1 cellular context compared by ENCODE assay signal in the genomic region with DNA sequence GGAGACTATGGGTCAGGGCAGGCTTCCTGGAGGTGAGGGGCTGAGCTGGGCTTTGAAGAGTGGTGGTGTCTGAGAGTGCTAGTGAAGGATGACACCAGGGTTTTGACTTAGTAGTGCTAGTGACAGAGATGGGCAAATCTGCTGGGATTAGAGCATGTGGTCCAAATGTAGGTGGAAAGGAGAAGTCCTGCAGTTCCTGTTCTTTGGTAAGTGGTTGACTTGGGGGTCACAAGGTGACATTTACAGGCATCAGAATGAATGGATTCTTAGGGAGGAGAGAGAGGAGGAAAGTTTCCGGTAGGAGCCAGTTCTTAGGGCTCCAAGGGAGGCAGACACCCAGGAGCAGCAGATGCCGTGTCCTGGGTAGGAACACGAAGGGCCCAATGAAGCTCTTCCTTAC.
TF ChIP-seq lines count a peak whose summit lies in the region.

No MANE protein-coding gene starts in this region.

TF ChIP-seq in HepG2, 621 proteins besides CTCF, POLR2A, EP300 and RAD21:
- no peak for TF ChIP-seq ZNF598 (CRISPR knock-in tag; IDR thresholded peaks at IDR 0.05; ENCODE audit: borderline replicate concordance)
- TF ChIP-seq NR2F1 (CRISPR knock-in tag; IDR thresholded peaks at IDR 0.05): no peak
- no peak for TF ChIP-seq ZNF766 (CRISPR knock-in tag; IDR thresholded peaks at IDR 0.05; ENCODE audit: borderline replicate concordance)
- TF ChIP-seq ARNT2 (CRISPR knock-in tag; IDR thresholded peaks at IDR 0.05; ENCODE audit: low read depth): no peak
- no peak for TF ChIP-seq GLI4 (CRISPR knock-in tag; IDR thresholded peaks at IDR 0.05; ENCODE audit: borderline replicate concordance)
- no peak for TF ChIP-seq ZSCAN30 (CRISPR knock-in tag; IDR thresholded peaks at IDR 0.05)
- no peak for TF ChIP-seq ZNF850 (CRISPR knock-in tag; conservative IDR thresholded peaks at IDR 0.05)
- TF ChIP-seq, protein P1, sequence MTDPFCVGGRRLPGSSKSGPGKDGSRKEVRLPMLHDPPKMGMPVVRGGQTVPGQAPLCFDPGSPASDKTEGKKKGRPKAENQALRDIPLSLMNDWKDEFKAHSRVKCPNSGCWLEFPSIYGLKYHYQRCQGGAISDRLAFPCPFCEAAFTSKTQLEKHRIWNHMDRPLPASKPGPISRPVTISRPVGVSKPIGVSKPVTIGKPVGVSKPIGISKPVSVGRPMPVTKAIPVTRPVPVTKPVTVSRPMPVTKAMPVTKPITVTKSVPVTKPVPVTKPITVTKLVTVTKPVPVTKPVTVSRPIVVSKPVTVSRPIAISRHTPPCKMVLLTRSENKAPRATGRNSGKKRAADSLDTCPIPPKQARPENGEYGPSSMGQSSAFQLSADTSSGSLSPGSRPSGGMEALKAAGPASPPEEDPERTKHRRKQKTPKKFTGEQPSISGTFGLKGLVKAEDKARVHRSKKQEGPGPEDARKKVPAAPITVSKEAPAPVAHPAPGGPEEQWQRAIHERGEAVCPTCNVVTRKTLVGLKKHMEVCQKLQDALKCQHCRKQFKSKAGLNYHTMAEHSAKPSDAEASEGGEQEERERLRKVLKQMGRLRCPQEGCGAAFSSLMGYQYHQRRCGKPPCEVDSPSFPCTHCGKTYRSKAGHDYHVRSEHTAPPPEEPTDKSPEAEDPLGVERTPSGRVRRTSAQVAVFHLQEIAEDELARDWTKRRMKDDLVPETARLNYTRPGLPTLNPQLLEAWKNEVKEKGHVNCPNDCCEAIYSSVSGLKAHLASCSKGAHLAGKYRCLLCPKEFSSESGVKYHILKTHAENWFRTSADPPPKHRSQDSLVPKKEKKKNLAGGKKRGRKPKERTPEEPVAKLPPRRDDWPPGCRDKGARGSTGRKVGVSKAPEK (CRISPR knock-in tag; IDR thresholded peaks at IDR 0.05; ENCODE audit: borderline replicate concordance): no peak
- no peak for TF ChIP-seq AFF4 (CRISPR knock-in tag; IDR thresholded peaks at IDR 0.05)
TF ChIP-seq in HepG2: peak in this region for 0.
